26 cellular contexts compared by ENCODE assay signal in the genomic region with DNA sequence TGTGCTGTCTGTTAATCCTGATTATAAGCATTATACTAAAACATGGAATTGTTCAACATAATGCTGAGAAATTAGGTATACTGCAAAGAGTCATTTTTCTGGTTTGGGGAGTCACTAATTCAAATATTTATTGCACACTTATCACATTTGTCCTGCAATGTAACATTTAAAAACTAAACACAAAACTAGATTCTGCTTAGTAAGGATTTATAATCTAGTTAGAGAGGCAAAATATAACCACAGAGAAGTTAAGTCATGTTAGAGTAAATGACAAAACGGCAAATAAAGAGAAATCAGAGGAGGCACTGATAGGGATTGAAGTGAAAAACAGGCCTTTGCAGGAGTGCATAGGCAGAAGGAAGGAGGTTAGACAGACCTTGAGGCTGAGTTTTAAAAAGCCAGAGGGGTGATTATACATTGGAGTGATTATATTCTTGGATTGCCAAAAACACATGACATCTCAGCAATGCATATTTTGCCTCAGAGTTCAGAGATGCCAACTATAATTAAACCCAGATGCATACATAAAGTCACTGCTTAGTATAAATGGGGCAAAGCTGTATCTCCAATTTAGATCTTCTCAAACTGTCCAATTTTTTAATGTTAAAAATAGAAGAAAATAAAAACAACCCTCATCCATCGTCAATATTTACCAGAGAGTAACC. TPM values are rescaled to one million over a fixed set of nuclear protein-coding genes. Genes with fewer than 3 reads are reported as not detected.
DNase-seq lines count a peak whose midpoint lies in the region; TF ChIP-seq lines count a peak whose summit lies in the region.
"Had no signal": no experiment of that assay in that cellular context is flagged by ENCODE, and none has a peak within 500 bp of the region (broad histone marks: within the 10 kb centered on the region; RNA-seq: fewer than 3 reads in every experiment).

No MANE protein-coding gene starts in this region.

- H2BK120ac ChIP-seq in mesenchymal stem cell (ENCODE audit: low read depth, low read length), result no peak overlapping the region

- H3K27me3 ChIP-seq in SK-N-SH (ENCODE audit: insufficient read depth), result no peaks in the 10 kb centered on the region
- H3K27me3 ChIP-seq in vagina, result no peaks in the 10 kb centered on the region
- H3K27me3 ChIP-seq in mesenchymal stem cell (ENCODE audit: control insufficient read depth in 1 of 2, insufficient read depth in 1 of 2, low read length in 2 of 2), result no peaks in the 10 kb centered on the region
- H3K27me3 ChIP-seq: dorsolateral prefrontal cortex, uterus had no signal

- no peak overlapping the region for H3K23ac ChIP-seq in mesenchymal stem cell (ENCODE audit: low read length in 2 of 2)

- H2AFZ ChIP-seq in SK-N-SH (ENCODE audit: low read depth), result no peak overlapping the region
- H2AFZ ChIP-seq in mesenchymal stem cell (ENCODE audit: low read depth, low read length), result no peak overlapping the region

- CTCF ChIA-PET in SK-N-SH (lab: Yijun Ruan, JAX), result no interaction called here

- no peak overlapping the region for H3K4me3 ChIP-seq in SK-N-SH (ENCODE audit: low read depth in 2 of 2, low read length in 1 of 2)
- H3K4me3 ChIP-seq in vagina, result no peak overlapping the region
- H3K4me3 ChIP-seq in mesenchymal stem cell (ENCODE audit: insufficient read depth in 1 of 2, low read depth in 1 of 2, low read length in 2 of 2), result no peak overlapping the region
- H3K4me3 ChIP-seq: dorsolateral prefrontal cortex, uterus had no signal

- H3K14ac ChIP-seq in mesenchymal stem cell (ENCODE audit: low read length in 2 of 2), result no peak overlapping the region

- H3K4me1 Mint-ChIP-seq in progenitor cell of endocrine pancreas (ENCODE audit: low read depth), result peaks cover 20% of the 10 kb centered on the region
- H3K4me1 Mint-ChIP-seq: activated naive CD4-positive, alpha-beta T cell treated with anti-CD3 and anti-CD28 coated beads, Interleukin-2, amount 10 ng/mL, durations not matched to agents 7 days and 5 days; stimulated activated naive CD8-positive, alpha-beta T cell treated with anti-CD3 and anti-CD28 coated beads, Interleukin-15, amount 100 ng/mL, for 72 hours had no signal

- H3K4me1 ChIP-seq in SK-N-SH (ENCODE audit: control insufficient read depth in 1 of 2, insufficient read depth in 2 of 2, low read depth in 1 of 2, low read length in 1 of 2), result peaks cover 12 to 27% of the 10 kb centered on the region in 2 experiments
- no peaks in the 10 kb centered on the region for H3K4me1 ChIP-seq in vagina
- no peaks in the 10 kb centered on the region for H3K4me1 ChIP-seq in mesenchymal stem cell (ENCODE audit: control insufficient read depth, insufficient read depth, low read depth, low read length)
- H3K4me1 ChIP-seq: uterus had no signal

- H4K20me1 ChIP-seq in SK-N-SH (ENCODE audit: insufficient read depth), result no peaks in the 10 kb centered on the region

- H3K27ac ChIP-seq in SK-N-SH (ENCODE audit: low read depth in 2 of 2, low read length in 1 of 2) (peak overlapping the region; percentile 49 to 86), vagina (no peak overlapping the region), mesenchymal stem cell (ENCODE audit: low read length, poor library complexity, severe bottlenecking) (no peak overlapping the region)
- H3K27ac ChIP-seq: dorsolateral prefrontal cortex, uterus had no signal

- H3K4me2 ChIP-seq in SK-N-SH (peak overlapping the region; percentile 45; the same call in 1 of the 2 replicates), mesenchymal stem cell (ENCODE audit: low read length, poor library complexity, severe bottlenecking) (no peak overlapping the region)

- no peaks in the 10 kb centered on the region for H3K79me1 ChIP-seq in mesenchymal stem cell (replicated peaks; ENCODE audit: low read length, poor library complexity, severe bottlenecking)

- TF ChIP-seq CTCF in SK-N-SH (IDR thresholded peaks at IDR 0.05), result no peak
- TF ChIP-seq CTCF in progenitor cell of endocrine pancreas (IDR thresholded peaks at IDR 0.05; ENCODE audit: unreplicated experiment), result no peak
- no peak for TF ChIP-seq CTCF in vagina (IDR thresholded peaks at IDR 0.05)

- no peak overlapping the region for H4K8ac ChIP-seq in mesenchymal stem cell (ENCODE audit: low read length)

- TF ChIP-seq RAD21 in SK-N-SH (IDR thresholded peaks at IDR 0.05; ENCODE audit: low read length), result 0 out of 2 replicates have a peak, but pooled peaks have one; percentile 6

- no peak overlapping the region for H2BK15ac ChIP-seq in mesenchymal stem cell (ENCODE audit: low read depth, poor library complexity, severe bottlenecking)

- peaks cover 8% of the 10 kb centered on the region for H3F3A ChIP-seq in SK-N-SH (replicated peaks; ENCODE audit: insufficient read depth)

- POLR2A ChIA-PET in SK-N-SH (lab: Yijun Ruan, JAX), result no interaction called here

- no peaks in the 10 kb centered on the region for H3K27me3 Mint-ChIP-seq in progenitor cell of endocrine pancreas
- H3K27me3 Mint-ChIP-seq: activated naive CD4-positive, alpha-beta T cell treated with anti-CD3 and anti-CD28 coated beads, Interleukin-2, amount 10 ng/mL, durations not matched to agents 7 days and 5 days; stimulated activated naive CD8-positive, alpha-beta T cell treated with anti-CD3 and anti-CD28 coated beads, Interleukin-15, amount 100 ng/mL, for 72 hours had no signal

- no peak overlapping the region for H2BK12ac ChIP-seq in mesenchymal stem cell (ENCODE audit: low read length in 2 of 2)

- no peak overlapping the region for H3K4ac ChIP-seq in mesenchymal stem cell (ENCODE audit: low read depth in 1 of 2, low read length in 2 of 2)

- H2BK5ac ChIP-seq in mesenchymal stem cell (ENCODE audit: low read depth, low read length, poor library complexity, severe bottlenecking), result no peak overlapping the region

- no peak overlapping the region for H2AK5ac ChIP-seq in mesenchymal stem cell (ENCODE audit: low read length, severe bottlenecking)

- H3K9me2 ChIP-seq in SK-N-SH, result no peaks in the 10 kb centered on the region

- no peaks in the 10 kb centered on the region for H3K79me2 ChIP-seq in SK-N-SH (ENCODE audit: insufficient read depth)

- no peak overlapping the region for H3K9ac ChIP-seq in SK-N-SH
- H3K9ac ChIP-seq in mesenchymal stem cell (ENCODE audit: low read length), result no peak overlapping the region

- TF ChIP-seq EP300 in SK-N-SH (IDR thresholded peaks at IDR 0.05; ENCODE audit: borderline replicate concordance in 1 of 2, low read depth in 1 of 2, low read length in 1 of 2), result peak; percentile 34 to 35; a peak in 1 of 4 replicates

- WGBS in SK-N-SH (ENCODE audit: low lambda C conversion rate), result 12% methylated on average over 2 of the region's 2 CpGs
- WGBS in mesenchymal stem cell, result 92% methylated on average over 1 of the region's 2 CpGs

- no peaks in the 10 kb centered on the region for H3K36me3 ChIP-seq in SK-N-SH (replicated peaks in 1 of 2; ENCODE audit: control insufficient read depth in 1 of 2, insufficient read depth in 2 of 2, low read length in 1 of 2)
- H3K36me3 ChIP-seq in vagina, result no peaks in the 10 kb centered on the region
- H3K36me3 ChIP-seq in mesenchymal stem cell (ENCODE audit: control insufficient read depth in 1 of 2, insufficient read depth in 2 of 2, low read depth in 1 of 2, low read length in 2 of 2), result no peaks in the 10 kb centered on the region
- H3K36me3 ChIP-seq: uterus had no signal

- no peak overlapping the region for H3K18ac ChIP-seq in mesenchymal stem cell (ENCODE audit: low read depth in 1 of 2, low read length in 2 of 2)

- H4K91ac ChIP-seq in mesenchymal stem cell (ENCODE audit: low read length), result no peak overlapping the region

- no peak overlapping the region for H3K4me3 Mint-ChIP-seq in progenitor cell of endocrine pancreas (ENCODE audit: low read depth)
- H3K4me3 Mint-ChIP-seq: activated CD8-positive, alpha-beta T cell treated with anti-CD3 and anti-CD28 coated beads for 36 hours; activated naive CD4-positive, alpha-beta T cell treated with anti-CD3 and anti-CD28 coated beads, Interleukin-2, amount 10 ng/mL, durations not matched to agents 7 days and 5 days; neural crest cell; stimulated activated naive CD8-positive, alpha-beta T cell treated with anti-CD3 and anti-CD28 coated beads, Interleukin-15, amount 100 ng/mL, for 72 hours; T-helper 2 cell treated with Interferon-gamma antibody and Interleukin-4, amounts not matched to agents 5 μg/mL and 100 μg/mL, for 36 hours had no signal

- H3K36me3 Mint-ChIP-seq in progenitor cell of endocrine pancreas (ENCODE audit: insufficient read depth), result no peaks in the 10 kb centered on the region
- H3K36me3 Mint-ChIP-seq: activated naive CD4-positive, alpha-beta T cell treated with anti-CD3 and anti-CD28 coated beads, Interleukin-2, amount 10 ng/mL, durations not matched to agents 7 days and 5 days had no signal

- peak; percentile 40 for DNase-seq in GM03348 (ENCODE audit: low spot score)
- DNase-seq in SK-N-SH, result peak; percentile 54
- peak; percentile 77 for DNase-seq in fibroblast of gingiva (ENCODE audit: low read depth)
- DNase-seq in progenitor cell of endocrine pancreas (ENCODE audit: low spot score, unreplicated experiment), result no peak
- no peak for DNase-seq in vagina (ENCODE audit: extremely low spot score in 2 of 2)
- no peak for DNase-seq in NCI-H1105 treated with DMSO at 0.1 percent for 48 hours (lab: John Stamatoyannopoulos, UW)
- DNase-seq in mesenchymal stem cell, result no peak
- DNase-seq: activated CD8-positive, alpha-beta memory T cell treated with anti-CD3 and anti-CD28 coated beads, Interleukin-2, amount 50 U/mL, for 48 hours; activated CD8-positive, alpha-beta T cell treated with anti-CD3 and anti-CD28 coated beads for 36 hours; activated naive CD4-positive, alpha-beta T cell treated with anti-CD3 and anti-CD28 coated beads, Interleukin-2, amount 10 ng/mL, durations not matched to agents 7 days and 5 days; C1 segment of cervical spinal cord; Caco-2; dorsolateral prefrontal cortex; GDM1; GOT3; NCI-H1048; NCI-H187 treated with DMSO at 0.1 percent for 48 hours; NCI-H2171; NCI-H526; NK-92 treated with Interleukin-12 subunit alpha and Interleukin-12 subunit beta, amount 100 ng/mL, for 24 hours; right cardiac atrium; stimulated activated CD4-positive, alpha-beta T cell treated with anti-CD3 and anti-CD28 coated beads, Interleukin-1b, Interleukin-23, amount 100 ng/mL, for 48 hours; stimulated activated naive CD8-positive, alpha-beta T cell treated with anti-CD3 and anti-CD28 coated beads, Interleukin-15, amount 100 ng/mL, for 72 hours; uterus had no signal

- H3K9me3 ChIP-seq in SK-N-SH (no peaks in the 10 kb centered on the region), vagina (no peaks in the 10 kb centered on the region), mesenchymal stem cell (ENCODE audit: control insufficient read depth, low read length) (no peaks in the 10 kb centered on the region)
- H3K9me3 ChIP-seq: Caco-2, uterus had no signal

- H3K27ac Mint-ChIP-seq in progenitor cell of endocrine pancreas, result peak overlapping the region; percentile 35
- H3K27ac Mint-ChIP-seq: activated CD8-positive, alpha-beta T cell treated with anti-CD3 and anti-CD28 coated beads for 36 hours; activated naive CD4-positive, alpha-beta T cell treated with anti-CD3 and anti-CD28 coated beads, Interleukin-2, amount 10 ng/mL, durations not matched to agents 7 days and 5 days; stimulated activated naive CD8-positive, alpha-beta T cell treated with anti-CD3 and anti-CD28 coated beads, Interleukin-15, amount 100 ng/mL, for 72 hours; T-helper 2 cell treated with Interferon-gamma antibody and Interleukin-4, amounts not matched to agents 5 μg/mL and 100 μg/mL, for 36 hours had no signal

- intact Hi-C loops in vagina (cut with DNase I), result no loop called here

- no peak for TF ChIP-seq POLR2A in vagina (IDR thresholded peaks at IDR 0.05)

- H3K9me3 Mint-ChIP-seq in progenitor cell of endocrine pancreas (ENCODE audit: low read depth), result no peaks in the 10 kb centered on the region
- H3K9me3 Mint-ChIP-seq: activated CD8-positive, alpha-beta T cell treated with anti-CD3 and anti-CD28 coated beads for 36 hours; activated naive CD4-positive, alpha-beta T cell treated with anti-CD3 and anti-CD28 coated beads, Interleukin-2, amount 10 ng/mL, durations not matched to agents 7 days and 5 days; neural crest cell; stimulated activated naive CD8-positive, alpha-beta T cell treated with anti-CD3 and anti-CD28 coated beads, Interleukin-15, amount 100 ng/mL, for 72 hours; T-helper 2 cell treated with Interferon-gamma antibody and Interleukin-4, amounts not matched to agents 5 μg/mL and 100 μg/mL, for 36 hours had no signal

RNA-seq across cellular contexts. Expression of gene CCDC34, which starts 49.7 kb away (rescaled TPM):
- polyA plus RNA-seq in SK-N-SH (2012; rRNA removed), result 5.7 and 6.7 TPM in 2 replicates
- 7.5 and 9.5 TPM in 2 replicates for polyA plus RNA-seq in SK-N-SH (2012; cell fraction: cytosol; rRNA removed)
- 3.0 and 4.8 TPM in 2 replicates for polyA plus RNA-seq in SK-N-SH (2012; cell fraction: nucleus; rRNA removed)
- total RNA-seq in progenitor cell of endocrine pancreas (25.9 and 32.2 TPM in 2 replicates), vagina (4.7 TPM)
- 10.2 TPM for polyA plus RNA-seq in mesenchymal stem cell (2013, experiment 1 of 2)
- polyA plus RNA-seq in mesenchymal stem cell (2013, experiment 2 of 2), result 11.4 TPM

Comparison
In these comparisons a context has a peak if more than half of its experiments do, and no peak if none do; other contexts are left out.
1. DNase-seq: peak in GM03348 (single experiment), SK-N-SH (single experiment) and fibroblast of gingiva (single experiment); none in progenitor cell of endocrine pancreas (single experiment), vagina (0 of 2), NCI-H1105 treated with DMSO at 0.1 percent for 48 hours (single experiment) and mesenchymal stem cell (single experiment).
2. H3K27ac ChIP-seq: peak in SK-N-SH (2 of 2); none in vagina (single experiment) and mesenchymal stem cell (single experiment).